ENCODE assay signal across 22 cellular contexts in the genomic region with DNA sequence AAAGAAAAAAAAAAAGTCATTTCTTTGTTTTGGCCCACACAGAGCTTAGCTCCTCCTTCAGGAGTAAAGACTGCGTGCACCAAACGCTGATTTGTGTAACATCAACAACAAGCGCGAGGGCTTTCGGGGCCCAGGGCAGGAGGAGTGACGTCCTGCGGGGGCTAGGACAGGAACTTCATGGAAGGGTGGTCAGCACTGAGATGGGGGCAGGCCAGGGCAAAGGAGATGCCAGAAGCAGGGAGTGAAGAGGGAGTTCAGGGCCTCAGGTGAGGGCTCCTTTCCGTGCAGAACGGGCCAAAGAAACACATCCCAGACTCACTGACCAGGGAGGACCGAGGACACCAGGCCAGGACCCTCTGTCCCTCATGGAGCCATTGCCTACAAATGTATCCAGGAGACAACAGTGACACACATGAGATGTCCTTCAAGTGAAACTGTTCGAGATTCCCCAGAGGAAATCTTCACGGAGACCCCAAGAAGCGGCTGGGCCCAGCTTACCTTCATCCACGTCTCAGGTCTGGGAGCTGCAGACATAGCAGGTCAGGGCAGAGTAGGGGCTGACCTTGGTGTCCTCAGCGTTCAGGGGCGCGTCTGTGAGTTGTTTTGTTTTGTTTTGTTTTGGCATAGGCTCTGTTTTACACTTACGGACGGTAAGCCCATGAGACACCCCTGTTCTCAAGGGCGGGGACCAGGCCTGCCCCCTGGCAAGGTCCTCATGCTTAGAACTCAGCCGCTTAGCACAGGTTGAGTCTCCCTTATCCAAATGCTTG. TPM values are rescaled to one million over a fixed set of nuclear protein-coding genes. Genes with fewer than 3 reads are reported as not detected.
A peak's percentile ranks its signal among the peaks of the same experiment; 100 is the strongest.
DNase-seq lines count a peak whose midpoint lies in the region; ATAC-seq and TF ChIP-seq lines count a peak whose summit lies in the region.
"Had no signal": no experiment of that assay in that cellular context is flagged by ENCODE, and none has a peak within 500 bp of the region (broad histone marks: within the 10 kb centered on the region; RNA-seq: fewer than 3 reads in every experiment).

No MANE protein-coding gene starts in this region.

- peaks cover 2 to 5% of the 10 kb centered on the region in 2 donors for H3K27me3 Mint-ChIP-seq in natural killer cell treated with Interleukin-12 subunit alpha and Interleukin-12 subunit beta and Interleukin-15 and Interleukin-18, amount 100 ng/mL, for 72 hours
- no peaks in the 10 kb centered on the region for H3K27me3 Mint-ChIP-seq in natural killer cell (ENCODE audit: low read depth in 2 of 2)

- no peaks in the 10 kb centered on the region for H3K9me3 Mint-ChIP-seq in natural killer cell treated with Interleukin-12 subunit alpha and Interleukin-12 subunit beta and Interleukin-15 and Interleukin-18, amount 100 ng/mL, for 72 hours
- no peaks in the 10 kb centered on the region for H3K9me3 Mint-ChIP-seq in natural killer cell
- H3K9me3 Mint-ChIP-seq: CD4-positive, CD25-positive, alpha-beta regulatory T cell had no signal

- peak; percentile 18 for DNase-seq in natural killer cell treated with Interleukin-12 subunit alpha and Interleukin-12 subunit beta and Interleukin-15 and Interleukin-18, amount 100 ng/mL, for 72 hours (ENCODE audit: low spot score)
- DNase-seq in natural killer cell: no peak
- peak; percentile 22 for DNase-seq in islet precursor cell
- DNase-seq in posterior vena cava (ENCODE audit: low spot score): peak; percentile 68
- DNase-seq in hypothalamus (lab: John Stamatoyannopoulos, UW): no peak
- no peak for DNase-seq in stimulated activated naive CD4-positive, alpha-beta T cell (lab: John Stamatoyannopoulos, UW)
- DNase-seq: CD4-positive, CD25-positive, alpha-beta regulatory T cell; DMS79; KG1; NCI-H1105; NCI-H146; NCI-H2029 treated with DMSO at 0.1 percent for 48 hours; NCI-H226; NCI-H510A treated with DMSO at 0.1 percent for 48 hours; NCI-H748 treated with DMSO at 0.1 percent for 48 hours; PC-9; RPMI8226; SIG-M5 had no signal

- no peaks in the 10 kb centered on the region for H3K36me3 Mint-ChIP-seq in natural killer cell treated with Interleukin-12 subunit alpha and Interleukin-12 subunit beta and Interleukin-15 and Interleukin-18, amount 100 ng/mL, for 72 hours
- no peaks in the 10 kb centered on the region for H3K36me3 Mint-ChIP-seq in natural killer cell
- H3K36me3 Mint-ChIP-seq: CD4-positive, CD25-positive, alpha-beta regulatory T cell had no signal

- H3K27ac Mint-ChIP-seq in natural killer cell treated with Interleukin-12 subunit alpha and Interleukin-12 subunit beta and Interleukin-15 and Interleukin-18, amount 100 ng/mL, for 72 hours: no peak overlapping the region
- H3K27ac Mint-ChIP-seq in natural killer cell: no peak overlapping the region
- H3K27ac Mint-ChIP-seq: CD4-positive, CD25-positive, alpha-beta regulatory T cell had no signal

- intact Hi-C loops in natural killer cell (cut with micrococcal nuclease): no loop called here
- intact Hi-C loops in posterior vena cava (cut with DNase I): no loop called here

- H3K4me1 Mint-ChIP-seq in natural killer cell treated with Interleukin-12 subunit alpha and Interleukin-12 subunit beta and Interleukin-15 and Interleukin-18, amount 100 ng/mL, for 72 hours (ENCODE audit: low read depth in 2 of 2): no peaks in the 10 kb centered on the region
- no peaks in the 10 kb centered on the region for H3K4me1 Mint-ChIP-seq in natural killer cell
- H3K4me1 Mint-ChIP-seq: CD4-positive, CD25-positive, alpha-beta regulatory T cell had no signal

- no peak for ATAC-seq in natural killer cell treated with Interleukin-12 subunit alpha and Interleukin-12 subunit beta and Interleukin-15 and Interleukin-18, amount 100 ng/mL, for 72 hours
- no peak for ATAC-seq in natural killer cell
- ATAC-seq in HG03565 (IDR thresholded peaks at IDR 0.05; ENCODE audit: unreplicated experiment): no peak
- no peak for ATAC-seq in HG03354 (IDR thresholded peaks at IDR 0.05; ENCODE audit: poor library complexity, severe bottlenecking, unreplicated experiment)

- no peak for TF ChIP-seq CTCF in natural killer cell (IDR thresholded peaks at IDR 0.05)

- H3K4me3 Mint-ChIP-seq in natural killer cell treated with Interleukin-12 subunit alpha and Interleukin-12 subunit beta and Interleukin-15 and Interleukin-18, amount 100 ng/mL, for 72 hours: no peak overlapping the region
- no peak overlapping the region for H3K4me3 Mint-ChIP-seq in natural killer cell
- H3K4me3 Mint-ChIP-seq: CD4-positive, CD25-positive, alpha-beta regulatory T cell had no signal

RNA-seq across cellular contexts. Expression of gene SHH, which starts 30.4 kb away (rescaled TPM):
- total RNA-seq in natural killer cell treated with Interleukin-12 subunit alpha and Interleukin-12 subunit beta and Interleukin-15 and Interleukin-18, amount 100 ng/mL, for 72 hours: not detected
- not detected for total RNA-seq in natural killer cell
- total RNA-seq in posterior vena cava: not detected
- total RNA-seq: A673; CD4-positive, CD25-positive, alpha-beta regulatory T cell; H4; PC-9 had no signal

Comparison
In these comparisons a context has a peak if more than half of its experiments do, and no peak if none do; other contexts are left out.
1. DNase-seq: peak in natural killer cell treated with Interleukin-12 subunit alpha and Interleukin-12 subunit beta and Interleukin-15 and Interleukin-18, amount 100 ng/mL, for 72 hours (single experiment), islet precursor cell (single experiment) and posterior vena cava (single experiment); none in natural killer cell (single experiment), hypothalamus (0 of 51) and stimulated activated naive CD4-positive, alpha-beta T cell (0 of 6).